ENCODE assay signal across 15 cellular contexts in the genomic region with DNA sequence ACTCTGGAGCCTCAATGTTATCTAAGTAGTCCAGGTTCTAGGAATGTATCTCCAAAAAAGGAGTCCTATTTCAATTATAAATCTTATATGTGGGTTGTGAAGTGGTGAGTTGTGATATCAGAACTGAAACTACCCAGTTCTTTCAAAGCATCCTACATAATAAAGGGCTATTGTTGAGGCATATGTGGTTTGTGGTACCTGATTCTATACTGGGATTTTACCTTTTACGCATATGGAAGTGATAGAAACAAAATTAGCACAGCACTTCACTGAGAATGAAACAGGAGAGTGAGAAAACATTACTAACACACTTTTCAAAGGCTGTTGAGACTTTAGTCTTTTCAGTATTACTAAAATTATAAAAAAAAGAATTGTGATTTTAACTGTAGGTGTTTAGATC.
DNase-seq lines count a peak whose midpoint lies in the region; ATAC-seq and TF ChIP-seq lines count a peak whose summit lies in the region.
"Had no signal": no experiment of that assay in that cellular context is flagged by ENCODE, and none has a peak within 500 bp of the region (broad histone marks: within the 10 kb centered on the region; RNA-seq: fewer than 3 reads in every experiment).

No MANE protein-coding gene starts in this region.

- no peak overlapping the region for H2BK5ac ChIP-seq in H9 (ENCODE audit: insufficient read length, low read length)

- H3K18ac ChIP-seq in H9 (ENCODE audit: insufficient read length, low read depth, low read length), result no peak overlapping the region

- H3K4me2 ChIP-seq in H9 (ENCODE audit: insufficient read depth, insufficient read length, low read length), result no peak overlapping the region
- H3K4me2 ChIP-seq: GM23338 had no signal

- no peak overlapping the region for H3K4me3 Mint-ChIP-seq in H9
- H3K4me3 Mint-ChIP-seq: activated naive CD4-positive, alpha-beta T cell treated with anti-CD3 and anti-CD28 coated beads for 36 hours; GM23338; naive thymus-derived CD8-positive, alpha-beta T cell had no signal

- no peak overlapping the region for H4K5ac ChIP-seq in H9 (ENCODE audit: insufficient read length, low read depth, low read length)

- H2BK120ac ChIP-seq in H9 (ENCODE audit: low read depth, low read length, poor library complexity, severe bottlenecking), result no peak overlapping the region

- no peaks in the 10 kb centered on the region for H3K23me2 ChIP-seq in H9 (ENCODE audit: insufficient read length, low read depth, low read length, poor library complexity, severe bottlenecking)

- TF ChIP-seq CTCF in GM10248 (IDR thresholded peaks at IDR 0.05; ENCODE audit: control extremely low read depth, extremely low read depth, low read depth, missing control alignments) (no peak), H9 (conservative IDR thresholded peaks at IDR 0.05) (no peak)

- no peak overlapping the region for H3T11ph ChIP-seq in H9 (ENCODE audit: low read length)

- peaks cover 3% of the 10 kb centered on the region in 2 experiments; a peak in 3 of 5 replicates for H3K9me3 Mint-ChIP-seq in H9
- H3K9me3 Mint-ChIP-seq: GM23338 had no signal

- peak overlapping the region in 2 of 3 experiments; percentile 19 to 35; a peak in 3 of 7 replicates for H3K27ac Mint-ChIP-seq in H9
- H3K27ac Mint-ChIP-seq: activated naive CD4-positive, alpha-beta T cell treated with anti-CD3 and anti-CD28 coated beads for 36 hours; GM23338 had no signal

- H3K56ac ChIP-seq in H9 (ENCODE audit: insufficient read length, low read depth, low read length), result no peak overlapping the region

- no peaks in the 10 kb centered on the region for H3K79me2 ChIP-seq in H9 (ENCODE audit: insufficient read depth, low read length)

- peak; percentile 18 for DNase-seq in GM10248 (ENCODE audit: extremely low spot score)
- no peak for DNase-seq in H9
- no peak for DNase-seq in NCI-H2171 (lab: John Stamatoyannopoulos, UW)
- no peak for DNase-seq in retina
- DNase-seq in amygdala (lab: John Stamatoyannopoulos, UW), result no peak
- no peak for DNase-seq in anterior cingulate cortex (lab: John Stamatoyannopoulos, UW)
- DNase-seq: activated CD4-positive, CD25-positive, alpha-beta regulatory T cell; activated naive CD4-positive, alpha-beta T cell treated with anti-CD3 and anti-CD28 coated beads for 36 hours; Karpas-422; kidney; naive thymus-derived CD8-positive, alpha-beta T cell had no signal

- H2BK12ac ChIP-seq in H9 (ENCODE audit: insufficient read length, low read depth, low read length), result no peak overlapping the region

- H3K27me3 Mint-ChIP-seq in H9 (ENCODE audit: low read depth), result no peaks in the 10 kb centered on the region
- H3K27me3 Mint-ChIP-seq: naive thymus-derived CD8-positive, alpha-beta T cell had no signal

- no peak overlapping the region for H2BK15ac ChIP-seq in H9 (ENCODE audit: low read depth, low read length)

- H2AK5ac ChIP-seq in H9 (ENCODE audit: insufficient read length, low read length), result no peak overlapping the region

- peaks cover 0 to 4% (median 0%) of the 10 kb centered on the region in 3 experiments; a peak in 3 of 7 replicates for H3K36me3 Mint-ChIP-seq in H9 (ENCODE audit: insufficient read depth in 1 of 3, low read depth in 3 of 3)
- H3K36me3 Mint-ChIP-seq: naive thymus-derived CD8-positive, alpha-beta T cell had no signal

- H4K20me1 ChIP-seq in H9 (ENCODE audit: control insufficient read depth, insufficient read depth, insufficient read length), result no peaks in the 10 kb centered on the region

- no peaks in the 10 kb centered on the region for H3K9me3 ChIP-seq in H9 (ENCODE audit: control insufficient read depth, low read depth, low read length)

- no peaks in the 10 kb centered on the region for H3K79me1 ChIP-seq in H9 (ENCODE audit: insufficient read depth, low read depth, low read length, poor library complexity, severe bottlenecking)

- H3K4me1 ChIP-seq in H9 (ENCODE audit: insufficient read depth, low read length), result no peaks in the 10 kb centered on the region; the same call in 1 of the 2 replicates

- no peak overlapping the region for H4K8ac ChIP-seq in H9 (replicated peaks; ENCODE audit: insufficient read length, low read depth, low read length)

- CTCF ChIA-PET in GM10248 (lab: Yijun Ruan, JAX), result no interaction called here

- POLR2A ChIA-PET in GM10248 (lab: Yijun Ruan, JAX), result no interaction called here

- peaks cover 9 to 10% of the 10 kb centered on the region in 2 experiments for H3K4me1 Mint-ChIP-seq in H9
- H3K4me1 Mint-ChIP-seq: naive thymus-derived CD8-positive, alpha-beta T cell had no signal

- ATAC-seq in GM19025 (IDR thresholded peaks at IDR 0.05; ENCODE audit: low read depth, unreplicated experiment) (peak; percentile 96), HG03159 (IDR thresholded peaks at IDR 0.05; ENCODE audit: unreplicated experiment) (peak; percentile 97)
- ATAC-seq: GM23338; naive thymus-derived CD8-positive, alpha-beta T cell had no signal

- H2AFZ ChIP-seq in H9 (ENCODE audit: low read length), result no peak overlapping the region

- no peak overlapping the region for H3K14ac ChIP-seq in H9 (ENCODE audit: insufficient read depth, low read length)

- H2BK20ac ChIP-seq in H9 (ENCODE audit: low read depth, low read length, poor library complexity, severe bottlenecking), result no peak overlapping the region

- H3K27me3 ChIP-seq in H9 (ENCODE audit: insufficient read depth, low read length), result no peaks in the 10 kb centered on the region

- no peak overlapping the region for H3K9ac ChIP-seq in H9 (ENCODE audit: extremely low read depth, insufficient read length, low read length)

- no CpG with 5 or more reads among the region's 1 CpG for WGBS in H9 (ENCODE audit: extremely low coverage, insufficient read length, low lambda C conversion rate)

- H3K23ac ChIP-seq in H9 (ENCODE audit: insufficient read length, low read depth, low read length), result no peak overlapping the region

- no peak overlapping the region for H3K27ac ChIP-seq in H9 (ENCODE audit: insufficient read length, low read depth, low read length)
- H3K27ac ChIP-seq: skin epidermis had no signal

- no peak overlapping the region for H3K4ac ChIP-seq in H9 (ENCODE audit: low read depth, low read length)

- H4K91ac ChIP-seq in H9 (ENCODE audit: insufficient read length, low read depth, low read length), result no peak overlapping the region
